Comparison of ENCODE assay signal across 21 cellular contexts in genomic region chrX:151694121-151694520, GRCh38. TPM values are rescaled to one million over a fixed set of nuclear protein-coding genes. Genes with fewer than 3 reads are reported as not detected.
DNase-seq lines count a peak whose midpoint lies in the region; FAIRE-seq and TF ChIP-seq lines count a peak whose summit lies in the region.
"Had no signal": no experiment of that assay in that cellular context is flagged by ENCODE, and none has a peak within 500 bp of the region (broad histone marks: within the 10 kb centered on the region; RNA-seq: fewer than 3 reads in every experiment).

No MANE protein-coding gene starts in this region.

- H3K27me3 Mint-ChIP-seq in astrocyte (ENCODE audit: low read depth, unreplicated experiment) (peaks cover 15% of the 10 kb centered on the region), neural progenitor cell (ENCODE audit: insufficient read depth, low read depth) (peaks cover 11% of the 10 kb centered on the region)

- H3K36me3 Mint-ChIP-seq in astrocyte (ENCODE audit: low read depth, unreplicated experiment), result no peaks in the 10 kb centered on the region
- H3K36me3 Mint-ChIP-seq in neural progenitor cell, result no peaks in the 10 kb centered on the region

- BruUV-seq in mammary epithelial cell (replicated peaks; lab: Mats Ljungman, UMichigan), result no TSS peak

- H3K9me3 ChIP-seq in astrocyte (ENCODE audit: insufficient read depth, low read depth, low read length) (no peaks in the 10 kb centered on the region), iPS-18a (ENCODE audit: control insufficient read depth, low read depth, low read length) (peaks cover 4% of the 10 kb centered on the region), neural progenitor cell (ENCODE audit: low read depth) (no peaks in the 10 kb centered on the region), esophagus squamous epithelium (no peaks in the 10 kb centered on the region), mammary epithelial cell (replicated peaks; ENCODE audit: insufficient read depth, low read length) (no peaks in the 10 kb centered on the region)
- H3K9me3 ChIP-seq: A549, Caco-2 had no signal

- H2AFZ ChIP-seq in astrocyte (ENCODE audit: low read depth, low read length), result no peak overlapping the region
- no peak overlapping the region for H2AFZ ChIP-seq in neural progenitor cell (replicated peaks)
- no peak overlapping the region for H2AFZ ChIP-seq in mammary epithelial cell (ENCODE audit: low read depth, low read length)

- H3K27ac Mint-ChIP-seq in astrocyte (ENCODE audit: unreplicated experiment) (no peak overlapping the region), neural progenitor cell (no peak overlapping the region)
- H3K27ac Mint-ChIP-seq: CD4-positive, alpha-beta T cell; HFFc6 had no signal

- H3K4me1 ChIP-seq in astrocyte (ENCODE audit: insufficient read depth, low read length) (no peaks in the 10 kb centered on the region), iPS-18a (ENCODE audit: control insufficient read depth, low read depth, low read length) (no peaks in the 10 kb centered on the region), neural progenitor cell (no peaks in the 10 kb centered on the region), esophagus squamous epithelium (peaks cover 0 to 6% (median 4%) of the 10 kb centered on the region in 3 donors), mammary epithelial cell (ENCODE audit: insufficient read depth, low read length) (no peaks in the 10 kb centered on the region)
- H3K4me1 ChIP-seq: A549, Caco-2 had no signal

- intact Hi-C loops in esophagus squamous epithelium (cut with DNase I), result no loop called here
- intact Hi-C loops in cardiac septum (cut with DNase I), result no loop called here
- intact Hi-C loops in mammary epithelial cell (cut with micrococcal nuclease), result no loop called here

- H3F3A ChIP-seq in neural progenitor cell (ENCODE audit: low read depth), result no peaks in the 10 kb centered on the region

- dilution Hi-C loops in mammary epithelial cell (cut with HindIII; ENCODE audit: low sequenced_read_pairs), result no loop called here

- peaks cover 9% of the 10 kb centered on the region; the same call in 1 of the 2 replicates for H3K27me3 ChIP-seq in H7 (ENCODE audit: control insufficient read depth, insufficient read depth, low read length)
- H3K27me3 ChIP-seq in astrocyte (ENCODE audit: insufficient read depth, low read length), result no peaks in the 10 kb centered on the region
- H3K27me3 ChIP-seq in iPS-18a (ENCODE audit: control insufficient read depth, insufficient read depth, low read length), result peaks cover 20% of the 10 kb centered on the region
- peaks cover 40% of the 10 kb centered on the region for H3K27me3 ChIP-seq in neural progenitor cell
- peaks cover 0 to 28% (median 0%) of the 10 kb centered on the region in 4 donors for H3K27me3 ChIP-seq in esophagus squamous epithelium
- H3K27me3 ChIP-seq in mammary epithelial cell (ENCODE audit: insufficient read depth, low read length), result no peaks in the 10 kb centered on the region

- H3K4me3 ChIP-seq in H7 (ENCODE audit: insufficient read depth, low read depth, low read length) (peak overlapping the region; percentile 45), astrocyte (ENCODE audit: insufficient read depth, low read depth, low read length) (no peak overlapping the region), iPS-18a (ENCODE audit: low read length) (peak overlapping the region; percentile 24), neural progenitor cell (peak overlapping the region; percentile 55), esophagus squamous epithelium (no peak overlapping the region), mammary epithelial cell (replicated peaks in 1 of 3; ENCODE audit: insufficient read depth in 1 of 3, low read depth in 2 of 3, low read length in 3 of 3) (no peak overlapping the region)
- H3K4me3 ChIP-seq: A549 had no signal

- CTCF ChIA-PET in mammary epithelial cell (lab: Charles Lee; ENCODE audit: low non-redundant PET), result no interaction called here

- H3K79me2 ChIP-seq in astrocyte (ENCODE audit: insufficient read depth, low read length) (no peaks in the 10 kb centered on the region), neural progenitor cell (ENCODE audit: low read depth) (no peaks in the 10 kb centered on the region), mammary epithelial cell (ENCODE audit: insufficient read depth, low read length) (no peaks in the 10 kb centered on the region)

- no peak overlapping the region for H3K9ac ChIP-seq in astrocyte (ENCODE audit: low read length)
- no peak overlapping the region for H3K9ac ChIP-seq in iPS-18a (ENCODE audit: low read length)
- no peak overlapping the region for H3K9ac ChIP-seq in neural progenitor cell
- no peak overlapping the region for H3K9ac ChIP-seq in mammary epithelial cell (ENCODE audit: insufficient read depth, low read length)

- no peak for TF ChIP-seq CTCF in astrocyte (IDR thresholded peaks at IDR 0.05; ENCODE audit: insufficient read depth, low read depth, low read length)
- no peak for TF ChIP-seq CTCF in neural progenitor cell (IDR thresholded peaks at IDR 0.05)
- no peak for TF ChIP-seq CTCF in esophagus squamous epithelium (IDR thresholded peaks at IDR 0.05)
- TF ChIP-seq CTCF in mammary epithelial cell (conservative IDR thresholded peaks at IDR 0.05 in 1 of 2, IDR thresholded peaks at IDR 0.05 in 1 of 2; ENCODE audit: extremely low read depth in 1 of 2, insufficient read depth in 1 of 2, low read depth in 1 of 2, low read length in 2 of 2), result no peak

- no peak overlapping the region for H3K4me2 ChIP-seq in astrocyte (ENCODE audit: low read length)
- H3K4me2 ChIP-seq in neural progenitor cell, result peak overlapping the region; percentile 42
- no peak overlapping the region for H3K4me2 ChIP-seq in mammary epithelial cell (ENCODE audit: insufficient read depth, low read depth, low read length)
- H3K4me2 ChIP-seq: A549 had no signal

- peaks cover 5% of the 10 kb centered on the region for H3K4me1 Mint-ChIP-seq in astrocyte (ENCODE audit: low read depth, unreplicated experiment)
- H3K4me1 Mint-ChIP-seq in neural progenitor cell, result peaks cover 7% of the 10 kb centered on the region

- no peak overlapping the region for H3K27ac ChIP-seq in astrocyte (ENCODE audit: low read depth, low read length)
- H3K27ac ChIP-seq in iPS-18a (ENCODE audit: low read length), result no peak overlapping the region
- no peak overlapping the region for H3K27ac ChIP-seq in neural progenitor cell
- H3K27ac ChIP-seq in esophagus squamous epithelium, result no peak overlapping the region
- H3K27ac ChIP-seq in mammary epithelial cell (ENCODE audit: insufficient read depth, low read depth, low read length), result no peak overlapping the region
- H3K27ac ChIP-seq: A549 had no signal

- in situ Hi-C loops in mammary epithelial cell (cut with MboI; ENCODE audit: low sequenced_read_pairs in 2 of 2), result loop anchor here (25.0 kb wide), 1 partner anchor 532 kb away; no protein-coding TSS in a partner anchor

- H3K4me3 Mint-ChIP-seq in astrocyte (ENCODE audit: unreplicated experiment) (peak overlapping the region; percentile 70), neural progenitor cell (peak overlapping the region; percentile 73)
- H3K4me3 Mint-ChIP-seq: CD4-positive, alpha-beta T cell; HFFc6 had no signal

- no peak for DNase-seq in H7
- DNase-seq in astrocyte (ENCODE audit: low read depth), result no peak
- DNase-seq in neural progenitor cell (ENCODE audit: low spot score), result no peak
- no peak for DNase-seq in stimulated activated CD4-positive, alpha-beta T cell treated with anti-CD3 and anti-CD28 coated beads, Interleukin-1b, Interleukin-23, amount 100 ng/mL, for 48 hours
- DNase-seq in esophagus squamous epithelium (lab: John Stamatoyannopoulos, UW), result no peak
- DNase-seq in cardiac septum (ENCODE audit: low spot score), result no peak
- no peak for DNase-seq in mammary epithelial cell
- DNase-seq: Caco-2; CD4-positive, alpha-beta T cell; GDM1; HFFc6; KG1; NCI-H187; NCI-H2107; NCI-H510A; PC-3; RPMI8226 had no signal

- H4K20me1 ChIP-seq in astrocyte (ENCODE audit: insufficient read depth, low read length), result no peaks in the 10 kb centered on the region
- H4K20me1 ChIP-seq in neural progenitor cell (ENCODE audit: low read depth), result no peaks in the 10 kb centered on the region
- no peaks in the 10 kb centered on the region for H4K20me1 ChIP-seq in mammary epithelial cell (ENCODE audit: insufficient read depth, low read length)

- no peak for TF ChIP-seq POLR2A in esophagus squamous epithelium (IDR thresholded peaks at IDR 0.05)

- H3K36me3 ChIP-seq in H7 (replicated peaks; ENCODE audit: control insufficient read depth, insufficient read depth, low read length), result no peaks in the 10 kb centered on the region
- H3K36me3 ChIP-seq in astrocyte (ENCODE audit: insufficient read depth, low read length), result no peaks in the 10 kb centered on the region
- no peaks in the 10 kb centered on the region for H3K36me3 ChIP-seq in iPS-18a (ENCODE audit: control insufficient read depth, low read depth, low read length)
- H3K36me3 ChIP-seq in neural progenitor cell, result no peaks in the 10 kb centered on the region
- no peaks in the 10 kb centered on the region for H3K36me3 ChIP-seq in esophagus squamous epithelium
- no peaks in the 10 kb centered on the region for H3K36me3 ChIP-seq in mammary epithelial cell (ENCODE audit: insufficient read depth, low read length)

- H3K9me3 Mint-ChIP-seq in astrocyte (ENCODE audit: unreplicated experiment), result peaks cover 5% of the 10 kb centered on the region
- peaks cover 16% of the 10 kb centered on the region for H3K9me3 Mint-ChIP-seq in neural progenitor cell
- H3K9me3 Mint-ChIP-seq: CD4-positive, alpha-beta T cell had no signal

- FAIRE-seq in astrocyte (lab: Jason Lieb, UNC), result no peak
- FAIRE-seq: A549 had no signal

- 78 to 100% methylated on average over 3 to 7 of the region's 12 CpGs for WGBS in esophagus squamous epithelium, 2 donors
- 55% methylated on average over 10 of the region's 12 CpGs for WGBS in mammary epithelial cell (ENCODE audit: low coverage, missing lambda C conversion rate)

RNA-seq across cellular contexts. Expression of gene PRRG3, which starts 1.1 kb away (rescaled TPM):
- 0.76 and 2.9 TPM in 2 replicates for total RNA-seq in H7 (2014; rRNA removed; shearing (Covaris generic))
- total RNA-seq in astrocyte, result 0.17 and 0.18 TPM in 2 replicates
- total RNA-seq in neural progenitor cell (ENCODE audit: low replicate concordance), result 1.9 and 2.0 TPM in 2 replicates
- total RNA-seq in esophagus squamous epithelium, result 1 to 10 TPM in 1 of 4 donors, under 1 TPM in 2, not detected in 1; 0.15 to 1.1 (median 0.41) TPM
- 1.1 TPM for total RNA-seq in cardiac septum
- not detected for total RNA-seq in mammary epithelial cell
- not detected for polyA plus RNA-seq in mammary epithelial cell
- not detected for polyA minus RNA-seq in mammary epithelial cell
- total RNA-seq: Caco-2; CD4-positive, alpha-beta T cell; H4; HFFc6; PC-3 had no signal
- polyA plus RNA-seq: A549, BJ had no signal

RNA-seq across cellular contexts. Expression of gene FATE1, which starts 21.7 kb away (rescaled TPM):
- total RNA-seq in H7 (2014; rRNA removed; shearing (Covaris generic)), result 0.11 TPM in 1 of 2 replicates, not detected in the other
- not detected in 2 replicates for total RNA-seq in astrocyte
- not detected in 2 replicates for total RNA-seq in neural progenitor cell (ENCODE audit: low replicate concordance)
- total RNA-seq in esophagus squamous epithelium, result not detected
- 0.67 TPM for total RNA-seq in cardiac septum
- total RNA-seq in mammary epithelial cell, result not detected
- not detected for polyA plus RNA-seq in mammary epithelial cell
- not detected for polyA minus RNA-seq in mammary epithelial cell
- total RNA-seq: Caco-2; CD4-positive, alpha-beta T cell; H4; HFFc6; PC-3 had no signal
- polyA plus RNA-seq: A549, BJ had no signal

RNA-seq across cellular contexts. Expression of gene CNGA2, which starts 40.4 kb away (rescaled TPM):
- total RNA-seq in H7 (2014; rRNA removed; shearing (Covaris generic)), result not detected in 2 replicates
- total RNA-seq in astrocyte, result not detected in 2 replicates
- not detected in 2 replicates for total RNA-seq in neural progenitor cell (ENCODE audit: low replicate concordance)
- not detected for total RNA-seq in esophagus squamous epithelium
- not detected for total RNA-seq in cardiac septum
- not detected for total RNA-seq in mammary epithelial cell
- polyA plus RNA-seq in mammary epithelial cell, result not detected
- not detected for polyA minus RNA-seq in mammary epithelial cell
- total RNA-seq: Caco-2; CD4-positive, alpha-beta T cell; H4; HFFc6; PC-3 had no signal
- polyA plus RNA-seq: A549, BJ had no signal

Comparison
In these comparisons a context has a peak if more than half of its experiments do, and no peak if none do; other contexts are left out.
1. H3K4me3 ChIP-seq: peak in H7 (single experiment), iPS-18a (single experiment) and neural progenitor cell (single experiment); none in astrocyte (single experiment), esophagus squamous epithelium (0 of 4) and mammary epithelial cell (0 of 3).